Comparison of ENCODE assay signal across 9 cellular contexts in genomic region chr20:21395666-21396044, GRCh38.
A peak's percentile ranks its signal among the peaks of the same experiment; 100 is the strongest.
DNase-seq lines count a peak whose midpoint lies in the region.
"Had no signal": no experiment of that assay in that cellular context is flagged by ENCODE, and none has a peak within 500 bp of the region (broad histone marks: within the 10 kb centered on the region; RNA-seq: fewer than 3 reads in every experiment).

No MANE protein-coding gene starts in this region.

- H3K36me3 ChIP-seq in iPS-15b (ENCODE audit: control insufficient read depth, insufficient read depth, low read length) = no peaks in the 10 kb centered on the region
- H3K36me3 ChIP-seq: adrenal gland had no signal

- DNase-seq in NCI-H1092 treated with DMSO at 0.1 percent for 48 hours (lab: John Stamatoyannopoulos, UW) = peak; percentile 49
- peak; percentile 56 for DNase-seq in activated CD8-positive, alpha-beta memory T cell treated with anti-CD3 and anti-CD28 coated beads, Interleukin-2, amount 50 U/mL, for 4 hours
- peak; percentile 37 to 64 (median 53) for DNase-seq in stimulated activated naive CD4-positive, alpha-beta T cell (lab: John Stamatoyannopoulos, UW)
- no peak for DNase-seq in kidney glomerular epithelial cell (lab: John Stamatoyannopoulos, UW)
- DNase-seq in GF-D8 (lab: John Stamatoyannopoulos, UW) = no peak
- no peak for DNase-seq in SW 1271 (lab: John Stamatoyannopoulos, UW)
- DNase-seq: NCI-H446 treated with DMSO at 0.1 percent for 48 hours had no signal

- H3K4me1 ChIP-seq in iPS-15b (ENCODE audit: control insufficient read depth, insufficient read depth, low read length) = no peaks in the 10 kb centered on the region

- H3K9me3 ChIP-seq in iPS-15b (ENCODE audit: control insufficient read depth, insufficient read depth, low read length) = no peaks in the 10 kb centered on the region
- H3K9me3 ChIP-seq: adrenal gland had no signal

- no peak overlapping the region for H3K9ac ChIP-seq in iPS-15b (ENCODE audit: low read depth, low read length)

- peaks cover 91% of the 10 kb centered on the region for H3K27me3 ChIP-seq in iPS-15b (ENCODE audit: control insufficient read depth, insufficient read depth, low read length)

- H3K4me3 ChIP-seq in iPS-15b (ENCODE audit: low read depth, low read length) = peak overlapping the region; percentile 30

Comparison
In these comparisons a context has a peak if more than half of its experiments do, and no peak if none do; other contexts are left out.
1. DNase-seq: peak in NCI-H1092 treated with DMSO at 0.1 percent for 48 hours (single experiment), activated CD8-positive, alpha-beta memory T cell treated with anti-CD3 and anti-CD28 coated beads, Interleukin-2, amount 50 U/mL, for 4 hours (single experiment) and stimulated activated naive CD4-positive, alpha-beta T cell (6 of 6); none in kidney glomerular epithelial cell (single experiment), GF-D8 (single experiment) and SW 1271 (0 of 2).